ENCODE assay signal across 17 cellular contexts in the genomic region with DNA sequence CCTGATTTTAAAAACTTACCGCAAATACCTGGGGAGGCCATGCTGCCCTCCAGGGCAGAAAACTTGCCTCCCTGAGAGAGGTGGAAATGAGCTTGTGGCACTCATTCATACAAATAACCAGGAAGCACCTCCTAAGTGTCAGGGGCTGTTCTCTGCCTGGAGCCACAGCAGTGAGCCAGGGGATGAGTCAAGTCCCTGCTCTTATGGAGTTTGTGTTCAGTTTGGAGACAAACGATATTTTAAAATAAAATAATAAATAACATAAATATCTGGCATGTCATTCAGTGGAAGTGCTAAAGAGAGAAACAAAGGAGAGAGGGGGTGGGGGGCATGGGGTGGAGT.
A peak's percentile ranks its signal among the peaks of the same experiment; 100 is the strongest.
DNase-seq lines count a peak whose midpoint lies in the region; ATAC-seq and TF ChIP-seq lines count a peak whose summit lies in the region.
"Had no signal": no experiment of that assay in that cellular context is flagged by ENCODE, and none has a peak within 500 bp of the region (broad histone marks: within the 10 kb centered on the region; RNA-seq: fewer than 3 reads in every experiment).

No MANE protein-coding gene starts in this region.

- H3K9me3 ChIP-seq in MG63 (no peaks in the 10 kb centered on the region), osteoblast (ENCODE audit: low read depth, low read length) (no peaks in the 10 kb centered on the region)

- H3K4me3 Mint-ChIP-seq in activated naive CD8-positive, alpha-beta T cell treated with anti-CD3 and anti-CD28 coated beads, Interleukin-2, amount 50 U/mL, for 24 hours: no peak overlapping the region
- H3K4me3 Mint-ChIP-seq in Calu3 (ENCODE audit: low read depth, unreplicated experiment): no peak overlapping the region
- H3K4me3 Mint-ChIP-seq: B cell had no signal

- H3K27ac ChIP-seq in osteoblast (ENCODE audit: low read depth, low read length): no peak overlapping the region
- H3K27ac ChIP-seq: RWPE1 had no signal

- TF ChIP-seq CTCF in epithelial cell of esophagus (IDR thresholded peaks at IDR 0.05; ENCODE audit: insufficient read depth, low read depth, low read length, missing control alignments): no peak
- TF ChIP-seq CTCF in osteoblast (IDR thresholded peaks at IDR 0.05; ENCODE audit: extremely low read depth, low read depth, low read length): no peak
- no peak for TF ChIP-seq CTCF in Calu3 (IDR thresholded peaks at IDR 0.05; ENCODE audit: unreplicated experiment)

- H3K36me3 ChIP-seq in MG63 (no peaks in the 10 kb centered on the region), osteoblast (ENCODE audit: insufficient read depth, low read length) (no peaks in the 10 kb centered on the region)

- peak; percentile 14 for DNase-seq in EH (ENCODE audit: low read depth)
- peak; percentile 49 for DNase-seq in MG63
- peak; percentile 48 for DNase-seq in epithelial cell of esophagus (ENCODE audit: low read depth)
- DNase-seq in osteoblast (ENCODE audit: insufficient read length, low spot score, missing footprints): peak; percentile 15
- no peak for DNase-seq in activated naive CD8-positive, alpha-beta T cell treated with anti-CD3 and anti-CD28 coated beads, Interleukin-2, amount 50 U/mL, for 24 hours
- DNase-seq in Calu3: no peak
- DNase-seq: COR-L47, EL, NCI-H187, NCI-H226, NCI-H524, NCI-H82, PC-3, SIG-M5 had no signal

- H3K27me3 Mint-ChIP-seq in activated naive CD8-positive, alpha-beta T cell treated with anti-CD3 and anti-CD28 coated beads, Interleukin-2, amount 50 U/mL, for 24 hours: peaks cover 9% of the 10 kb centered on the region
- peaks cover 23% of the 10 kb centered on the region for H3K27me3 Mint-ChIP-seq in Calu3 (ENCODE audit: unreplicated experiment)

- no peak overlapping the region for H3K4me2 ChIP-seq in osteoblast (ENCODE audit: insufficient read depth, low read length)

- intact Hi-C loops in Calu3 (cut with micrococcal nuclease; ENCODE audit: unreplicated experiment): no loop called here

- H4K20me1 ChIP-seq in osteoblast (ENCODE audit: insufficient read depth, low read length): no peaks in the 10 kb centered on the region

- no peaks in the 10 kb centered on the region for H3K36me3 Mint-ChIP-seq in activated naive CD8-positive, alpha-beta T cell treated with anti-CD3 and anti-CD28 coated beads, Interleukin-2, amount 50 U/mL, for 24 hours (ENCODE audit: low read depth)
- peaks cover 4% of the 10 kb centered on the region for H3K36me3 Mint-ChIP-seq in Calu3 (ENCODE audit: insufficient read depth, unreplicated experiment)

- no peaks in the 10 kb centered on the region for H3K27me3 ChIP-seq in MG63
- H3K27me3 ChIP-seq in osteoblast (ENCODE audit: insufficient read depth, low read length): no peaks in the 10 kb centered on the region

- CTCF ChIA-PET in Calu3 (lab: Charles Lee): interaction anchor here (0.9 to 1.1 kb wide), 2 partner anchors 14 to 59 kb away, joined by 4 read pairs; no protein-coding TSS in a partner anchor

- no peak for ATAC-seq in GM21381 (IDR thresholded peaks at IDR 0.05; ENCODE audit: unreplicated experiment)
- no peak for ATAC-seq in activated naive CD8-positive, alpha-beta T cell treated with anti-CD3 and anti-CD28 coated beads, Interleukin-2, amount 50 U/mL, for 24 hours
- ATAC-seq: PC-3 had no signal

- no TSS peak for BruUV-seq in Calu3 (replicated peaks; lab: Mats Ljungman, UMichigan)

- no peak overlapping the region for H3K27ac Mint-ChIP-seq in activated naive CD8-positive, alpha-beta T cell treated with anti-CD3 and anti-CD28 coated beads, Interleukin-2, amount 50 U/mL, for 24 hours
- no peak overlapping the region for H3K27ac Mint-ChIP-seq in Calu3 (ENCODE audit: unreplicated experiment)
- H3K27ac Mint-ChIP-seq: B cell had no signal

- no peaks in the 10 kb centered on the region for H3K4me1 Mint-ChIP-seq in activated naive CD8-positive, alpha-beta T cell treated with anti-CD3 and anti-CD28 coated beads, Interleukin-2, amount 50 U/mL, for 24 hours
- H3K4me1 Mint-ChIP-seq in Calu3 (ENCODE audit: low read depth, unreplicated experiment): peaks cover 22% of the 10 kb centered on the region
- H3K4me1 Mint-ChIP-seq: B cell had no signal

- H3K9me3 Mint-ChIP-seq in activated naive CD8-positive, alpha-beta T cell treated with anti-CD3 and anti-CD28 coated beads, Interleukin-2, amount 50 U/mL, for 24 hours: no peaks in the 10 kb centered on the region
- H3K9me3 Mint-ChIP-seq in Calu3 (ENCODE audit: low read depth, unreplicated experiment): peaks cover 2% of the 10 kb centered on the region

- H3K79me2 ChIP-seq in osteoblast (ENCODE audit: insufficient read depth, low read length): no peaks in the 10 kb centered on the region

- H2AFZ ChIP-seq in osteoblast (ENCODE audit: low read length): no peak overlapping the region

- H3K4me3 ChIP-seq in MG63 (no peak overlapping the region), epithelial cell of esophagus (ENCODE audit: low read length) (no peak overlapping the region), osteoblast (ENCODE audit: insufficient read depth, low read length) (no peak overlapping the region)

- H3K4me1 ChIP-seq in osteoblast (ENCODE audit: insufficient read depth, low read length): peaks cover 12% of the 10 kb centered on the region

Comparison
In these comparisons a context has a peak if more than half of its experiments do, and no peak if none do; other contexts are left out.
1. DNase-seq: peak in EH (single experiment), MG63 (single experiment), epithelial cell of esophagus (single experiment) and osteoblast (single experiment); none in activated naive CD8-positive, alpha-beta T cell treated with anti-CD3 and anti-CD28 coated beads, Interleukin-2, amount 50 U/mL, for 24 hours (single experiment) and Calu3 (single experiment).